8 cellular contexts compared by ENCODE assay signal in genomic region chr3:128616516-128617269, GRCh38. TPM values are rescaled to one million over a fixed set of nuclear protein-coding genes. Genes with fewer than 3 reads are reported as not detected.
DNase-seq lines count a peak whose midpoint lies in the region; ATAC-seq and TF ChIP-seq lines count a peak whose summit lies in the region.

No MANE protein-coding gene starts in this region.

- no peaks in the 10 kb centered on the region for H3K27me3 Mint-ChIP-seq in CD4-positive, alpha-beta T cell
- peaks cover 3% of the 10 kb centered on the region for H3K27me3 Mint-ChIP-seq in neural progenitor cell (ENCODE audit: insufficient read depth, low read depth)

- CTCF ChIA-PET in CD4-positive, alpha-beta T cell (lab: Charles Lee) = interaction anchor here (0.7 to 1.7 kb wide), 8 partner anchors 20 to 262 kb away, joined by 3 to 18 read pairs (median 6); partner anchors contain the start of genes ACAD9 and RPN1

- H3K36me3 ChIP-seq in KMS-11 (ENCODE audit: insufficient read depth) = peaks cover under 1% of the 10 kb centered on the region; the same call in 1 of the 2 replicates
- peaks cover 3% of the 10 kb centered on the region for H3K36me3 ChIP-seq in neural progenitor cell

- H3F3A ChIP-seq in neural progenitor cell (ENCODE audit: low read depth) = peaks cover 17% of the 10 kb centered on the region

- peaks cover 22% of the 10 kb centered on the region for H3K4me1 ChIP-seq in KMS-11 (ENCODE audit: low read depth, poor library complexity, severe bottlenecking)
- peaks cover 8% of the 10 kb centered on the region for H3K4me1 ChIP-seq in neural progenitor cell

- DNase-seq in CD4-positive, alpha-beta T cell = no peak
- DNase-seq in cerebellum (ENCODE audit: low spot score) (peak; percentile 13), neural progenitor cell (ENCODE audit: low spot score) (no peak), GM13976 (ENCODE audit: low spot score) (no peak), kidney tubule cell (ENCODE audit: low spot score) (no peak), NCI-H1930 (lab: John Stamatoyannopoulos, UW) (no peak)

- H3K79me2 ChIP-seq in KMS-11 (ENCODE audit: insufficient read depth, low read depth) (peaks cover 8% of the 10 kb centered on the region; the same call in 1 of the 2 replicates), neural progenitor cell (ENCODE audit: low read depth) (peaks cover 10% of the 10 kb centered on the region)

- peaks cover 40% of the 10 kb centered on the region for H3K36me3 Mint-ChIP-seq in CD4-positive, alpha-beta T cell (ENCODE audit: low read depth)
- peaks cover 8% of the 10 kb centered on the region for H3K36me3 Mint-ChIP-seq in neural progenitor cell

- peak overlapping the region; percentile 89 for H3K27ac ChIP-seq in CD4-positive, alpha-beta T cell (ENCODE audit: low read depth, low read length)
- H3K27ac ChIP-seq in KMS-11 (peak overlapping the region; percentile 71; the same call in 1 of the 2 replicates), neural progenitor cell (no peak overlapping the region)

- 0 out of 2 replicates have a peak overlapping the region, but pooled peaks have one; percentile 36 for H2AFZ ChIP-seq in KMS-11 (ENCODE audit: low read depth)
- H2AFZ ChIP-seq in neural progenitor cell (replicated peaks) = no peak overlapping the region

- H3K9ac ChIP-seq in KMS-11 (peak overlapping the region; percentile 13; the same call in 1 of the 2 replicates), neural progenitor cell (no peak overlapping the region)

- peak overlapping the region; percentile 96 for H3K27ac Mint-ChIP-seq in CD4-positive, alpha-beta T cell
- no peak overlapping the region for H3K27ac Mint-ChIP-seq in neural progenitor cell

- TF ChIP-seq CTCF in CD4-positive, alpha-beta T cell (IDR thresholded peaks at IDR 0.05) = no peak
- TF ChIP-seq CTCF in KMS-11 (conservative IDR thresholded peaks at IDR 0.05; ENCODE audit: low read depth, low read length) (no peak), neural progenitor cell (IDR thresholded peaks at IDR 0.05) (no peak), GM13976 (IDR thresholded peaks at IDR 0.05; ENCODE audit: borderline replicate concordance, control extremely low read depth, extremely low read depth, insufficient read depth, missing control alignments) (no peak)

- H3K9me3 Mint-ChIP-seq in CD4-positive, alpha-beta T cell = no peaks in the 10 kb centered on the region
- no peaks in the 10 kb centered on the region for H3K9me3 Mint-ChIP-seq in neural progenitor cell

- ATAC-seq in CD4-positive, alpha-beta T cell (ENCODE audit: poor library complexity) = no peak
- ATAC-seq in GM18519 (IDR thresholded peaks at IDR 0.05; ENCODE audit: low FRiP score, unreplicated experiment) = no peak

- no peaks in the 10 kb centered on the region for H3K27me3 ChIP-seq in CD4-positive, alpha-beta T cell (ENCODE audit: control insufficient read depth, insufficient read depth, low read length)
- H3K27me3 ChIP-seq in KMS-11 (ENCODE audit: insufficient read depth, low read depth) = no peaks in the 10 kb centered on the region
- H3K27me3 ChIP-seq in neural progenitor cell = no peaks in the 10 kb centered on the region

- H3K4me1 Mint-ChIP-seq in CD4-positive, alpha-beta T cell (ENCODE audit: low read depth) = peaks cover 29% of the 10 kb centered on the region
- peaks cover 12% of the 10 kb centered on the region for H3K4me1 Mint-ChIP-seq in neural progenitor cell

- in situ Hi-C loops in GM13976 (cut with MboI; ENCODE audit: low sequenced_read_pairs, unreplicated experiment) = no loop called here

- intact Hi-C loops in CD4-positive, alpha-beta T cell (cut with DNase I, micrococcal nuclease) = loop anchor here (1.0 to 5.0 kb wide), 7 partner anchors 34 to 944 kb away; partner anchors contain the start of genes RPN1 (in 2 of the 2), ABTB1 (in 1 of the 2) and ACAD9 (in 1 of the 2)

- H3K4me3 ChIP-seq in KMS-11 (IDR thresholded peaks at IDR 0.05; ENCODE audit: insufficient read depth, low read depth, low read length) (no peak overlapping the region), neural progenitor cell (no peak overlapping the region)

- H3K4me2 ChIP-seq in KMS-11 (peak overlapping the region; percentile 33; the same call in 1 of the 2 replicates), neural progenitor cell (peak overlapping the region; percentile 71)

- H3K4me3 Mint-ChIP-seq in CD4-positive, alpha-beta T cell = peak overlapping the region; percentile 98
- H3K4me3 Mint-ChIP-seq in neural progenitor cell = peak overlapping the region; percentile 67

- POLR2A ChIA-PET in CD4-positive, alpha-beta T cell (lab: Charles Lee) = interaction anchor here (0.6 to 2.6 kb wide), 8 partner anchors 37 to 699 kb away, joined by 3 to 31 read pairs (median 8); partner anchors contain the start of genes RAB7A and RUVBL1

- H3K9me3 ChIP-seq in CD4-positive, alpha-beta T cell (ENCODE audit: control insufficient read depth, low read length) = no peaks in the 10 kb centered on the region
- no peaks in the 10 kb centered on the region for H3K9me3 ChIP-seq in neural progenitor cell (ENCODE audit: low read depth)

- H4K20me1 ChIP-seq in KMS-11 (ENCODE audit: insufficient read depth) (no peaks in the 10 kb centered on the region), neural progenitor cell (ENCODE audit: low read depth) (no peaks in the 10 kb centered on the region)

RNA-seq across cellular contexts. Expression of gene RPN1, which starts 33.9 kb away (rescaled TPM):
- 10 to 100 TPM; 67.7 to 72.6 TPM for total RNA-seq in CD4-positive, alpha-beta T cell
- total RNA-seq in cerebellum = 146 TPM
- total RNA-seq in neural progenitor cell (ENCODE audit: low replicate concordance) = 186 and 214 TPM in 2 replicates
